ENCODE assay signal across 1 cellular context in the genomic region with DNA sequence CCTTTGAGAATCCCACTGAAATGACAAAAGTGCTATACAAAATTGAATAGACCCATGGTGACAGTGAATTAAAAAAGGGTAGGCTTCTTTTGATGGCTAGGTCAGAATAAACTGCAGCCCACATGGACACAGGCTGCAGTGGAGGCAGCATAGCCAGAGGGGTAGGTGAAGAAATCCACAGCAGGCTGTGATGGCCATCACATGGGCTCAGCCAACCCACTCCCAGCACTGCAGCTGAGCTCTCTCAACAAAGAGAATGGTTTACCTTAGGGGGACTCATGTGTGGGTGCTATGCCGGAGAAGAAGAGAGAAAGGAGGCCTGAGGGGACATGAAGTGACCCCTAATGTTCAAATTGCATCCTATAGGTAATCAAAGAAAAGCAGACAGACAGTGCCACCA.
TF ChIP-seq lines count a peak whose summit lies in the region.

No MANE protein-coding gene starts in this region.

TF ChIP-seq in GM23338, 12 proteins besides CTCF, POLR2A, EP300 and RAD21:
- TF ChIP-seq, protein P1, sequence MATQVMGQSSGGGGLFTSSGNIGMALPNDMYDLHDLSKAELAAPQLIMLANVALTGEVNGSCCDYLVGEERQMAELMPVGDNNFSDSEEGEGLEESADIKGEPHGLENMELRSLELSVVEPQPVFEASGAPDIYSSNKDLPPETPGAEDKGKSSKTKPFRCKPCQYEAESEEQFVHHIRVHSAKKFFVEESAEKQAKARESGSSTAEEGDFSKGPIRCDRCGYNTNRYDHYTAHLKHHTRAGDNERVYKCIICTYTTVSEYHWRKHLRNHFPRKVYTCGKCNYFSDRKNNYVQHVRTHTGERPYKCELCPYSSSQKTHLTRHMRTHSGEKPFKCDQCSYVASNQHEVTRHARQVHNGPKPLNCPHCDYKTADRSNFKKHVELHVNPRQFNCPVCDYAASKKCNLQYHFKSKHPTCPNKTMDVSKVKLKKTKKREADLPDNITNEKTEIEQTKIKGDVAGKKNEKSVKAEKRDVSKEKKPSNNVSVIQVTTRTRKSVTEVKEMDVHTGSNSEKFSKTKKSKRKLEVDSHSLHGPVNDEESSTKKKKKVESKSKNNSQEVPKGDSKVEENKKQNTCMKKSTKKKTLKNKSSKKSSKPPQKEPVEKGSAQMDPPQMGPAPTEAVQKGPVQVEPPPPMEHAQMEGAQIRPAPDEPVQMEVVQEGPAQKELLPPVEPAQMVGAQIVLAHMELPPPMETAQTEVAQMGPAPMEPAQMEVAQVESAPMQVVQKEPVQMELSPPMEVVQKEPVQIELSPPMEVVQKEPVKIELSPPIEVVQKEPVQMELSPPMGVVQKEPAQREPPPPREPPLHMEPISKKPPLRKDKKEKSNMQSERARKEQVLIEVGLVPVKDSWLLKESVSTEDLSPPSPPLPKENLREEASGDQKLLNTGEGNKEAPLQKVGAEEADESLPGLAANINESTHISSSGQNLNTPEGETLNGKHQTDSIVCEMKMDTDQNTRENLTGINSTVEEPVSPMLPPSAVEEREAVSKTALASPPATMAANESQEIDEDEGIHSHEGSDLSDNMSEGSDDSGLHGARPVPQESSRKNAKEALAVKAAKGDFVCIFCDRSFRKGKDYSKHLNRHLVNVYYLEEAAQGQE (IDR thresholded peaks at IDR 0.05; ENCODE audit: unreplicated experiment), result no peak
- TF ChIP-seq, protein P2, sequence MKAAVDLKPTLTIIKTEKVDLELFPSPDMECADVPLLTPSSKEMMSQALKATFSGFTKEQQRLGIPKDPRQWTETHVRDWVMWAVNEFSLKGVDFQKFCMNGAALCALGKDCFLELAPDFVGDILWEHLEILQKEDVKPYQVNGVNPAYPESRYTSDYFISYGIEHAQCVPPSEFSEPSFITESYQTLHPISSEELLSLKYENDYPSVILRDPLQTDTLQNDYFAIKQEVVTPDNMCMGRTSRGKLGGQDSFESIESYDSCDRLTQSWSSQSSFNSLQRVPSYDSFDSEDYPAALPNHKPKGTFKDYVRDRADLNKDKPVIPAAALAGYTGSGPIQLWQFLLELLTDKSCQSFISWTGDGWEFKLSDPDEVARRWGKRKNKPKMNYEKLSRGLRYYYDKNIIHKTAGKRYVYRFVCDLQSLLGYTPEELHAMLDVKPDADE (IDR thresholded peaks at IDR 0.05), result no peak
- TF ChIP-seq, protein P3, sequence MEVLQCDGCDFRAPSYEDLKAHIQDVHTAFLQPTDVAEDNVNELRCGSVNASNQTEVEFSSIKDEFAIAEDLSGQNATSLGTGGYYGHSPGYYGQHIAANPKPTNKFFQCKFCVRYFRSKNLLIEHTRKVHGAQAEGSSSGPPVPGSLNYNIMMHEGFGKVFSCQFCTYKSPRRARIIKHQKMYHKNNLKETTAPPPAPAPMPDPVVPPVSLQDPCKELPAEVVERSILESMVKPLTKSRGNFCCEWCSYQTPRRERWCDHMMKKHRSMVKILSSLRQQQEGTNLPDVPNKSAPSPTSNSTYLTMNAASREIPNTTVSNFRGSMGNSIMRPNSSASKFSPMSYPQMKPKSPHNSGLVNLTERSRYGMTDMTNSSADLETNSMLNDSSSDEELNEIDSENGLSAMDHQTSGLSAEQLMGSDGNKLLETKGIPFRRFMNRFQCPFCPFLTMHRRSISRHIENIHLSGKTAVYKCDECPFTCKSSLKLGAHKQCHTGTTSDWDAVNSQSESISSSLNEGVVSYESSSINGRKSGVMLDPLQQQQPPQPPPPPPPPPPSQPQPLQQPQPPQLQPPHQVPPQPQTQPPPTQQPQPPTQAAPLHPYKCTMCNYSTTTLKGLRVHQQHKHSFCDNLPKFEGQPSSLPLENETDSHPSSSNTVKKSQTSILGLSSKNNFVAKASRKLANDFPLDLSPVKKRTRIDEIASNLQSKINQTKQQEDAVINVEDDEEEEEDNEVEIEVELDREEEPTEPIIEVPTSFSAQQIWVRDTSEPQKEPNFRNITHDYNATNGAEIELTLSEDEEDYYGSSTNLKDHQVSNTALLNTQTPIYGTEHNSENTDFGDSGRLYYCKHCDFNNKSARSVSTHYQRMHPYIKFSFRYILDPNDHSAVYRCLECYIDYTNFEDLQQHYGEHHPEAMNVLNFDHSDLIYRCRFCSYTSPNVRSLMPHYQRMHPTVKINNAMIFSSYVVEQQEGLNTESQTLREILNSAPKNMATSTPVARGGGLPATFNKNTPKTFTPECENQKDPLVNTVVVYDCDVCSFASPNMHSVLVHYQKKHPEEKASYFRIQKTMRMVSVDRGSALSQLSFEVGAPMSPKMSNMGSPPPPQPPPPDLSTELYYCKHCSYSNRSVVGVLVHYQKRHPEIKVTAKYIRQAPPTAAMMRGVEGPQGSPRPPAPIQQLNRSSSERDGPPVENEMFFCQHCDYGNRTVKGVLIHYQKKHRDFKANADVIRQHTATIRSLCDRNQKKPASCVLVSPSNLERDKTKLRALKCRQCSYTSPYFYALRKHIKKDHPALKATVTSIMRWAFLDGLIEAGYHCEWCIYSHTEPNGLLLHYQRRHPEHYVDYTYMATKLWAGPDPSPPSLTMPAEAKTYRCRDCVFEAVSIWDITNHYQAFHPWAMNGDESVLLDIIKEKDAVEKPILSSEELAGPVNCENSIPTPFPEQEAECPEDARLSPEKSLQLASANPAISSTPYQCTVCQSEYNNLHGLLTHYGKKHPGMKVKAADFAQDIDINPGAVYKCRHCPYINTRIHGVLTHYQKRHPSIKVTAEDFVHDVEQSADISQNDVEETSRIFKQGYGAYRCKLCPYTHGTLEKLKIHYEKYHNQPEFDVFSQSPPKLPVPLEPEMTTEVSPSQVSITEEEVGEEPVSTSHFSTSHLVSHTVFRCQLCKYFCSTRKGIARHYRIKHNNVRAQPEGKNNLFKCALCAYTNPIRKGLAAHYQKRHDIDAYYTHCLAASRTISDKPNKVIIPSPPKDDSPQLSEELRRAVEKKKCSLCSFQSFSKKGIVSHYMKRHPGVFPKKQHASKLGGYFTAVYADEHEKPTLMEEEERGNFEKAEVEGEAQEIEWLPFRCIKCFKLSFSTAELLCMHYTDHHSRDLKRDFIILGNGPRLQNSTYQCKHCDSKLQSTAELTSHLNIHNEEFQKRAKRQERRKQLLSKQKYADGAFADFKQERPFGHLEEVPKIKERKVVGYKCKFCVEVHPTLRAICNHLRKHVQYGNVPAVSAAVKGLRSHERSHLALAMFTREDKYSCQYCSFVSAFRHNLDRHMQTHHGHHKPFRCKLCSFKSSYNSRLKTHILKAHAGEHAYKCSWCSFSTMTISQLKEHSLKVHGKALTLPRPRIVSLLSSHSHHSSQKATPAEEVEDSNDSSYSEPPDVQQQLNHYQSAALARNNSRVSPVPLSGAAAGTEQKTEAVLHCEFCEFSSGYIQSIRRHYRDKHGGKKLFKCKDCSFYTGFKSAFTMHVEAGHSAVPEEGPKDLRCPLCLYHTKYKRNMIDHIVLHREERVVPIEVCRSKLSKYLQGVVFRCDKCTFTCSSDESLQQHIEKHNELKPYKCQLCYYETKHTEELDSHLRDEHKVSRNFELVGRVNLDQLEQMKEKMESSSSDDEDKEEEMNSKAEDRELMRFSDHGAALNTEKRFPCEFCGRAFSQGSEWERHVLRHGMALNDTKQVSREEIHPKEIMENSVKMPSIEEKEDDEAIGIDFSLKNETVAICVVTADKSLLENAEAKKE (CRISPR knock-in tag; IDR thresholded peaks at IDR 0.05), result no peak
- TF ChIP-seq STAT1 (IDR thresholded peaks at IDR 0.05; ENCODE audit: unreplicated experiment), result no peak
- no peak for TF ChIP-seq NANOG (IDR thresholded peaks at IDR 0.05; ENCODE audit: borderline replicate concordance)
- TF ChIP-seq JUNB (IDR thresholded peaks at IDR 0.05; ENCODE audit: unreplicated experiment), result no peak
- no peak for TF ChIP-seq ZNF331 (CRISPR knock-in tag; IDR thresholded peaks at IDR 0.05; ENCODE audit: low read depth)
- TF ChIP-seq POLR2AphosphoS5 (IDR thresholded peaks at IDR 0.05; ENCODE audit: low read depth), result no peak
- no peak for TF ChIP-seq EZH2phosphoT487 (IDR thresholded peaks at IDR 0.05; ENCODE audit: unreplicated experiment)
- no peak for TF ChIP-seq ZNF114 (CRISPR knock-in tag; IDR thresholded peaks at IDR 0.05)
- no peak for TF ChIP-seq CREB1 (CRISPR knock-in tag; IDR thresholded peaks at IDR 0.05; ENCODE audit: low read depth)
- TF ChIP-seq EZH2 (IDR thresholded peaks at IDR 0.05; ENCODE audit: low read depth, unreplicated experiment), result no peak
